10 cellular contexts compared by ENCODE assay signal in genomic region chr3:195352895-195353488, GRCh38.
DNase-seq lines count a peak whose midpoint lies in the region; TF ChIP-seq lines count a peak whose summit lies in the region.
"Had no signal": no experiment of that assay in that cellular context is flagged by ENCODE, and none has a peak within 500 bp of the region (broad histone marks: within the 10 kb centered on the region; RNA-seq: fewer than 3 reads in every experiment).

No MANE protein-coding gene starts in this region.

- TF ChIP-seq CTCF in epithelial cell of esophagus (IDR thresholded peaks at IDR 0.05; ENCODE audit: insufficient read depth, low read depth, low read length, missing control alignments): no peak

- DNase-seq in DMS53 (lab: John Stamatoyannopoulos, UW) (peak; percentile 26), NCI-H2107 treated with DMSO at 0.1 percent for 48 hours (lab: John Stamatoyannopoulos, UW; ENCODE audit: unreplicated experiment) (peak; percentile 5), epithelial cell of esophagus (ENCODE audit: low read depth) (peak; percentile 85), myocyte (ENCODE audit: low read depth) (peak; percentile 66), DMS79 (lab: John Stamatoyannopoulos, UW) (no peak), NCI-H1105 treated with DMSO at 0.1 percent for 48 hours (lab: John Stamatoyannopoulos, UW) (no peak)
- DNase-seq in activated naive CD4-positive, alpha-beta T cell (lab: John Stamatoyannopoulos, UW): no peak
- no peak for DNase-seq in stimulated activated CD4-positive, alpha-beta T cell treated with anti-CD3 and anti-CD28 coated beads, Interleukin-12 subunit alpha, Interleukin-12 subunit beta, amount 100 ng/mL, for 4 hours
- DNase-seq: activated naive CD4-positive, alpha-beta T cell treated with anti-CD3 and anti-CD28 coated beads, Interleukin-2, amount 10 ng/mL, durations not matched to agents 7 days and 5 days; retina had no signal

- no peak overlapping the region for H3K4me3 ChIP-seq in epithelial cell of esophagus (ENCODE audit: low read length)

Comparison
In these comparisons a context has a peak if more than half of its experiments do, and no peak if none do; other contexts are left out.
1. DNase-seq: peak in DMS53 (single experiment), NCI-H2107 treated with DMSO at 0.1 percent for 48 hours (single experiment), epithelial cell of esophagus (single experiment) and myocyte (single experiment); none in DMS79 (single experiment), NCI-H1105 treated with DMSO at 0.1 percent for 48 hours (single experiment), activated naive CD4-positive, alpha-beta T cell (0 of 4) and stimulated activated CD4-positive, alpha-beta T cell treated with anti-CD3 and anti-CD28 coated beads, Interleukin-12 subunit alpha, Interleukin-12 subunit beta, amount 100 ng/mL, for 4 hours (single experiment).